In genomic region chr12:112602150-112602549, GRCh38 we compare ENCODE assay signal across 17 cellular contexts.
"Had no signal": no experiment of that assay in that cellular context is flagged by ENCODE, and none has a peak within 500 bp of the region (broad histone marks: within the 10 kb centered on the region; RNA-seq: fewer than 3 reads in every experiment).

No MANE protein-coding gene starts in this region.

- H3K4me1 Mint-ChIP-seq: activated CD4-positive, alpha-beta memory T cell treated with anti-CD3 and anti-CD28 coated beads, Interleukin-2, amount 10 ng/mL, durations not matched to agents 7 days and 5 days; activated CD4-positive, alpha-beta T cell treated with anti-CD3 and anti-CD28 coated beads, Interleukin-2, amount 10 ng/mL, durations not matched to agents 24 days and 14 days; activated naive CD4-positive, alpha-beta T cell treated with anti-CD3 and anti-CD28 coated beads, Interleukin-2, amount 10 ng/mL, durations not matched to agents 7 days and 5 days; activated naive CD8-positive, alpha-beta T cell treated with anti-CD3 and anti-CD28 coated beads, Interleukin-2, amount 50 U/mL, for 24 hours; memory B cell; nephron; stimulated activated naive B cell treated with anti-CD40 and anti-IgM and Interleukin-4, amounts not matched to agents 10 μg/mL and 1 μg/mL and 100 μg/mL, for 72 hours had no signal

- H3K27ac Mint-ChIP-seq: activated CD4-positive, alpha-beta memory T cell treated with anti-CD3 and anti-CD28 coated beads, Interleukin-2, amount 10 ng/mL, durations not matched to agents 7 days and 5 days; activated CD4-positive, alpha-beta T cell treated with anti-CD3 and anti-CD28 coated beads, Interleukin-2, amount 10 ng/mL, durations not matched to agents 24 days and 14 days; activated naive CD4-positive, alpha-beta T cell treated with anti-CD3 and anti-CD28 coated beads, Interleukin-2, amount 10 ng/mL, durations not matched to agents 7 days and 5 days; activated naive CD8-positive, alpha-beta T cell treated with anti-CD3 and anti-CD28 coated beads, Interleukin-2, amount 50 U/mL, for 24 hours; memory B cell; nephron; stimulated activated naive B cell treated with anti-CD40 and anti-IgM and Interleukin-4, amounts not matched to agents 10 μg/mL and 1 μg/mL and 100 μg/mL, for 72 hours had no signal

- DNase-seq: activated CD4-positive, alpha-beta memory T cell treated with anti-CD3 and anti-CD28 coated beads, Interleukin-2, amount 10 ng/mL, durations not matched to agents 7 days and 5 days; activated CD4-positive, alpha-beta T cell treated with anti-CD3 and anti-CD28 coated beads, Interleukin-2, amount 10 ng/mL, durations not matched to agents 24 days and 14 days; activated effector memory CD4-positive, alpha-beta T cell treated with anti-CD3 and anti-CD28 coated beads, Interleukin-2, amount 50 U/mL, for 16 hours; activated naive CD4-positive, alpha-beta T cell treated with anti-CD3 and anti-CD28 coated beads, Interleukin-2, amount 10 ng/mL, durations not matched to agents 7 days and 5 days; activated naive CD8-positive, alpha-beta T cell treated with anti-CD3 and anti-CD28 coated beads, Interleukin-2, amount 50 U/mL, for 24 hours; effector CD8-positive, alpha-beta T cell; foreskin melanocyte; left colon; posterior cingulate gyrus; stimulated activated CD4-positive, alpha-beta T cell treated with anti-CD3 and anti-CD28 coated beads, Interleukin-2, amount 100 ng/mL, for 48 hours; stimulated activated CD8-positive, alpha-beta memory T cell treated with anti-CD3 and anti-CD28 coated beads, Interleukin-4, amount 100 ng/mL, for 48 hours; stimulated activated naive B cell treated with anti-CD40 and anti-IgM and Interleukin-4, amounts not matched to agents 10 μg/mL and 1 μg/mL and 100 μg/mL, for 72 hours; upper lobe of left lung had no signal

- H3K4me3 Mint-ChIP-seq: activated CD4-positive, alpha-beta memory T cell treated with anti-CD3 and anti-CD28 coated beads, Interleukin-2, amount 10 ng/mL, durations not matched to agents 7 days and 5 days; activated CD4-positive, alpha-beta T cell treated with anti-CD3 and anti-CD28 coated beads, Interleukin-2, amount 10 ng/mL, durations not matched to agents 24 days and 14 days; activated naive CD4-positive, alpha-beta T cell treated with anti-CD3 and anti-CD28 coated beads, Interleukin-2, amount 10 ng/mL, durations not matched to agents 7 days and 5 days; activated naive CD8-positive, alpha-beta T cell treated with anti-CD3 and anti-CD28 coated beads, Interleukin-2, amount 50 U/mL, for 24 hours; memory B cell; nephron; stimulated activated naive B cell treated with anti-CD40 and anti-IgM and Interleukin-4, amounts not matched to agents 10 μg/mL and 1 μg/mL and 100 μg/mL, for 72 hours had no signal

- H3K36me3 Mint-ChIP-seq: activated naive CD4-positive, alpha-beta T cell treated with anti-CD3 and anti-CD28 coated beads, Interleukin-2, amount 10 ng/mL, durations not matched to agents 7 days and 5 days; memory B cell; stimulated activated naive B cell treated with anti-CD40 and anti-IgM and Interleukin-4, amounts not matched to agents 10 μg/mL and 1 μg/mL and 100 μg/mL, for 72 hours had no signal

- ATAC-seq: activated CD4-positive, CD25-positive, alpha-beta regulatory T cell treated with anti-CD3 and anti-CD28 coated beads, Interleukin-2, amount 50 U/mL, for 24 hours; activated naive CD8-positive, alpha-beta T cell treated with anti-CD3 and anti-CD28 coated beads, Interleukin-2, amount 50 U/mL, for 24 hours; esophagus mucosa; left colon; stimulated activated naive B cell treated with anti-CD40 and anti-IgM and Interleukin-4, amounts not matched to agents 10 μg/mL and 1 μg/mL and 100 μg/mL, for 72 hours had no signal

- H3K9me3 Mint-ChIP-seq: activated CD4-positive, alpha-beta T cell treated with anti-CD3 and anti-CD28 coated beads, Interleukin-2, amount 10 ng/mL, durations not matched to agents 24 days and 14 days; activated naive CD4-positive, alpha-beta T cell treated with anti-CD3 and anti-CD28 coated beads, Interleukin-2, amount 10 ng/mL, durations not matched to agents 7 days and 5 days; activated naive CD8-positive, alpha-beta T cell treated with anti-CD3 and anti-CD28 coated beads, Interleukin-2, amount 50 U/mL, for 24 hours; nephron had no signal
